Comparison of ENCODE assay signal across 19 cellular contexts in genomic region chr9:17721954-17722353, GRCh38.
DNase-seq lines count a peak whose midpoint lies in the region; ATAC-seq lines count a peak whose summit lies in the region.
"Had no signal": no experiment of that assay in that cellular context is flagged by ENCODE, and none has a peak within 500 bp of the region (broad histone marks: within the 10 kb centered on the region; RNA-seq: fewer than 3 reads in every experiment).

No MANE protein-coding gene starts in this region.

- no peak overlapping the region for H3K27ac ChIP-seq in BLaER1 treated with 17β-estradiol and CSF1 and Interleukin-3, amounts not matched to agents 10 nM and 100 nM
- H3K27ac ChIP-seq: C4-2B had no signal

- H4K20me1 ChIP-seq in BLaER1 treated with 17β-estradiol and CSF1 and Interleukin-3, amounts not matched to agents 10 nM and 100 nM: no peaks in the 10 kb centered on the region

- peak; percentile 71 for DNase-seq in Jurkat, Clone E6-1 (ENCODE audit: low read depth, low spot score)
- peak; percentile 12 for DNase-seq in MV-4-11 (lab: John Stamatoyannopoulos, UW)
- DNase-seq in posterior vena cava (ENCODE audit: low spot score): no peak
- no peak for DNase-seq in activated T-helper 1 cell treated with anti-CD3 and anti-CD28 coated beads, Interleukin-12 subunit alpha, Interleukin-12 subunit beta, Interleukin-2, Interleukin-4 antibody, amounts not matched to agents 30 ng/mL and 10 ng/mL and 1 ng/mL, durations not matched to agents 14 hours and 24 hours and 36 hours (ENCODE audit: low spot score)
- no peak for DNase-seq in HCEC 1CT
- DNase-seq: 8988T; ACHN; CD4-positive, alpha-beta T cell; CD8-positive, alpha-beta T cell; COR-L47; DMS 273 treated with DMSO at 0.1 percent for 48 hours; DMS153; DMS53; DMS79; GF-D8 had no signal

- peak overlapping the region in 8 of 11 experiments; percentile 1 to 29 (median 11); a peak in 6 of 22 replicates for H3K4me2 ChIP-seq in BLaER1 treated with 17β-estradiol and CSF1 and Interleukin-3, amounts not matched to agents 10 nM and 100 nM

- no peak overlapping the region for H3K27ac Mint-ChIP-seq in activated T-helper 1 cell treated with anti-CD3 and anti-CD28 coated beads, Interleukin-12 subunit alpha, Interleukin-12 subunit beta, Interleukin-2, Interleukin-4 antibody, amounts not matched to agents 30 ng/mL and 10 ng/mL and 1 ng/mL, durations not matched to agents 14 hours and 24 hours and 36 hours
- H3K27ac Mint-ChIP-seq in stimulated activated memory B cell treated with anti-CD40 and anti-IgM and Interleukin-4, amounts not matched to agents 10 μg/mL and 1 μg/mL and 100 μg/mL, for 72 hours: no peak overlapping the region
- H3K27ac Mint-ChIP-seq: B cell; CD4-positive, alpha-beta T cell; CD8-positive, alpha-beta T cell had no signal

- no peak overlapping the region for H3K4me3 ChIP-seq in BLaER1 treated with 17β-estradiol and CSF1 and Interleukin-3, amounts not matched to agents 10 nM and 100 nM
- no peak overlapping the region for H3K4me3 ChIP-seq in Jurkat, Clone E6-1 (ENCODE audit: low read length)

- no peak for ATAC-seq in stimulated activated memory B cell treated with anti-CD40 and anti-IgM and Interleukin-4, amounts not matched to agents 10 μg/mL and 1 μg/mL and 100 μg/mL, for 72 hours
- ATAC-seq: CD8-positive, alpha-beta T cell had no signal

- intact Hi-C loops in posterior vena cava (cut with DNase I): no loop called here
- intact Hi-C loops in activated T-helper 1 cell treated with anti-CD3 and anti-CD28 coated beads, Interleukin-12 subunit alpha, Interleukin-12 subunit beta, Interleukin-2, Interleukin-4 antibody, amounts not matched to agents 30 ng/mL and 10 ng/mL and 1 ng/mL, durations not matched to agents 14 hours and 24 hours and 36 hours (cut with micrococcal nuclease): no loop called here

- H3K9ac ChIP-seq in BLaER1 treated with 17β-estradiol and CSF1 and Interleukin-3, amounts not matched to agents 10 nM and 100 nM: no peak overlapping the region

- no peaks in the 10 kb centered on the region for H3K36me3 Mint-ChIP-seq in activated T-helper 1 cell treated with anti-CD3 and anti-CD28 coated beads, Interleukin-12 subunit alpha, Interleukin-12 subunit beta, Interleukin-2, Interleukin-4 antibody, amounts not matched to agents 30 ng/mL and 10 ng/mL and 1 ng/mL, durations not matched to agents 14 hours and 24 hours and 36 hours (ENCODE audit: low read depth)
- H3K36me3 Mint-ChIP-seq in stimulated activated memory B cell treated with anti-CD40 and anti-IgM and Interleukin-4, amounts not matched to agents 10 μg/mL and 1 μg/mL and 100 μg/mL, for 72 hours: no peaks in the 10 kb centered on the region
- H3K36me3 Mint-ChIP-seq: CD8-positive, alpha-beta T cell had no signal

- H3K9me3 ChIP-seq in BLaER1 treated with 17β-estradiol and CSF1 and Interleukin-3, amounts not matched to agents 10 nM and 100 nM (replicated peaks in 1 of 11): peaks cover 0 to 15% (median 10%) of the 10 kb centered on the region in 11 experiments; a peak in 10 of 22 replicates

- H3K27me3 Mint-ChIP-seq in activated T-helper 1 cell treated with anti-CD3 and anti-CD28 coated beads, Interleukin-12 subunit alpha, Interleukin-12 subunit beta, Interleukin-2, Interleukin-4 antibody, amounts not matched to agents 30 ng/mL and 10 ng/mL and 1 ng/mL, durations not matched to agents 14 hours and 24 hours and 36 hours (ENCODE audit: insufficient read depth): no peaks in the 10 kb centered on the region
- no peaks in the 10 kb centered on the region for H3K27me3 Mint-ChIP-seq in stimulated activated memory B cell treated with anti-CD40 and anti-IgM and Interleukin-4, amounts not matched to agents 10 μg/mL and 1 μg/mL and 100 μg/mL, for 72 hours
- H3K27me3 Mint-ChIP-seq: B cell; CD4-positive, alpha-beta T cell had no signal

- H3K4me3 Mint-ChIP-seq in activated T-helper 1 cell treated with anti-CD3 and anti-CD28 coated beads, Interleukin-12 subunit alpha, Interleukin-12 subunit beta, Interleukin-2, Interleukin-4 antibody, amounts not matched to agents 30 ng/mL and 10 ng/mL and 1 ng/mL, durations not matched to agents 14 hours and 24 hours and 36 hours: no peak overlapping the region
- H3K4me3 Mint-ChIP-seq in stimulated activated memory B cell treated with anti-CD40 and anti-IgM and Interleukin-4, amounts not matched to agents 10 μg/mL and 1 μg/mL and 100 μg/mL, for 72 hours: no peak overlapping the region
- H3K4me3 Mint-ChIP-seq: B cell; CD4-positive, alpha-beta T cell; CD8-positive, alpha-beta T cell had no signal

- no peaks in the 10 kb centered on the region for H3K27me3 ChIP-seq in BLaER1 treated with 17β-estradiol and CSF1 and Interleukin-3, amounts not matched to agents 10 nM and 100 nM

- peaks cover 20% of the 10 kb centered on the region for H3K9me3 Mint-ChIP-seq in activated T-helper 1 cell treated with anti-CD3 and anti-CD28 coated beads, Interleukin-12 subunit alpha, Interleukin-12 subunit beta, Interleukin-2, Interleukin-4 antibody, amounts not matched to agents 30 ng/mL and 10 ng/mL and 1 ng/mL, durations not matched to agents 14 hours and 24 hours and 36 hours
- H3K9me3 Mint-ChIP-seq in stimulated activated memory B cell treated with anti-CD40 and anti-IgM and Interleukin-4, amounts not matched to agents 10 μg/mL and 1 μg/mL and 100 μg/mL, for 72 hours: peaks cover 10% of the 10 kb centered on the region

- H3K4me1 Mint-ChIP-seq in activated T-helper 1 cell treated with anti-CD3 and anti-CD28 coated beads, Interleukin-12 subunit alpha, Interleukin-12 subunit beta, Interleukin-2, Interleukin-4 antibody, amounts not matched to agents 30 ng/mL and 10 ng/mL and 1 ng/mL, durations not matched to agents 14 hours and 24 hours and 36 hours (ENCODE audit: low read depth): no peaks in the 10 kb centered on the region
- H3K4me1 Mint-ChIP-seq in stimulated activated memory B cell treated with anti-CD40 and anti-IgM and Interleukin-4, amounts not matched to agents 10 μg/mL and 1 μg/mL and 100 μg/mL, for 72 hours: no peaks in the 10 kb centered on the region
- H3K4me1 Mint-ChIP-seq: B cell had no signal

- no peaks in the 10 kb centered on the region for H3K36me3 ChIP-seq in BLaER1 treated with 17β-estradiol and CSF1 and Interleukin-3, amounts not matched to agents 10 nM and 100 nM

- H3K4me1 ChIP-seq in BLaER1 treated with 17β-estradiol and CSF1 and Interleukin-3, amounts not matched to agents 10 nM and 100 nM: peaks cover 0 to 9% (median 7%) of the 10 kb centered on the region in 10 experiments; a peak in 13 of 20 replicates

Comparison
In these comparisons a context has a peak if more than half of its experiments do, and no peak if none do; other contexts are left out.
1. DNase-seq: peak in Jurkat, Clone E6-1 (single experiment) and MV-4-11 (single experiment); none in posterior vena cava (single experiment), activated T-helper 1 cell treated with anti-CD3 and anti-CD28 coated beads, Interleukin-12 subunit alpha, Interleukin-12 subunit beta, Interleukin-2, Interleukin-4 antibody, amounts not matched to agents 30 ng/mL and 10 ng/mL and 1 ng/mL, durations not matched to agents 14 hours and 24 hours and 36 hours (single experiment) and HCEC 1CT (single experiment).